In genomic region chr2:36486546-36487044, GRCh38 we compare ENCODE assay signal across 9 cellular contexts.
DNase-seq lines count a peak whose midpoint lies in the region; ATAC-seq and TF ChIP-seq lines count a peak whose summit lies in the region.
"Had no signal": no experiment of that assay in that cellular context is flagged by ENCODE, and none has a peak within 500 bp of the region (broad histone marks: within the 10 kb centered on the region; RNA-seq: fewer than 3 reads in every experiment).

No MANE protein-coding gene starts in this region.

- DNase-seq in IMR-90 (peak; percentile 82), dedifferentiated amniotic fluid mesenchymal stem cell (ENCODE audit: extremely low spot score) (peak; percentile 83), left lobe of liver (ENCODE audit: low spot score) (no peak), type B pancreatic cell (ENCODE audit: extremely low spot score, unreplicated experiment) (no peak), dorsolateral prefrontal cortex (no peak), SHP77 (lab: John Stamatoyannopoulos, UW) (no peak)
- no peak for DNase-seq in activated CD4-positive, alpha-beta T cell treated with anti-CD3 and anti-CD28 coated beads, Interleukin-2, amount 50 U/mL, for 4 hours
- DNase-seq: activated CD4-positive, alpha-beta memory T cell treated with anti-CD3 and anti-CD28 coated beads for 36 hours had no signal

- peak overlapping the region; percentile 57; the same call in 1 of the 2 replicates for H3K4me2 ChIP-seq in IMR-90 (ENCODE audit: low read depth, low read length)

- H3K4ac ChIP-seq in IMR-90 (ENCODE audit: low read depth, low read length): peak overlapping the region; percentile 98

- peak overlapping the region; percentile 99 for H2BK5ac ChIP-seq in IMR-90 (ENCODE audit: low read depth, low read length, poor library complexity, severe bottlenecking)

- peak overlapping the region; percentile 86 for H3K14ac ChIP-seq in IMR-90 (replicated peaks; ENCODE audit: low read depth, low read length)

- in situ Hi-C loops in IMR-90 (cut with MboI; ENCODE audit: low sequenced_read_pairs): no loop called here

- H3K36me3 Mint-ChIP-seq in type B pancreatic cell: peaks cover 29% of the 10 kb centered on the region

- peak overlapping the region; percentile 79 for H3K9ac ChIP-seq in IMR-90 (ENCODE audit: low read depth, low read length)

- H2AK9ac ChIP-seq in IMR-90 (replicated peaks; ENCODE audit: low read depth, low read length, poor library complexity): no peak overlapping the region

- H3K23ac ChIP-seq in IMR-90 (ENCODE audit: low read depth, low read length): peak overlapping the region; percentile 75

- H2AFZ ChIP-seq in IMR-90 (replicated peaks; ENCODE audit: low read length, poor library complexity): no peak overlapping the region

- peak overlapping the region; percentile 66 to 98 for H4K8ac ChIP-seq in IMR-90 (ENCODE audit: low read depth in 2 of 2, low read length in 2 of 2)

- dilution Hi-C loops in IMR-90 (cut with HindIII; ENCODE audit: low sequenced_read_pairs, unreplicated experiment): no loop called here

- H3K4me1 ChIP-seq in IMR-90 (ENCODE audit: control insufficient read depth, insufficient read depth, low read length): peaks cover 44% of the 10 kb centered on the region

- POLR2A ChIA-PET in IMR-90 (lab: Charles Lee; ENCODE audit: unreplicated experiment): interaction anchor here (0.5 kb wide), 1 partner anchor 131 kb away, joined by 3 read pairs; the partner anchor contains the start of gene CRIM1

- intact Hi-C loops in IMR-90 (cut with micrococcal nuclease): loop anchor here (1.0 to 5.0 kb wide), 5 partner anchors 30 to 128 kb away; no protein-coding TSS in a partner anchor
- intact Hi-C loops in dorsolateral prefrontal cortex (cut with DNase I): no loop called here

- H3K27ac ChIP-seq in IMR-90 (ENCODE audit: insufficient read depth, low read length): peak overlapping the region; percentile 86
- peak overlapping the region in 29 of 59 donors; percentile 3 to 79 (median 38) for H3K27ac ChIP-seq in dorsolateral prefrontal cortex

- CTCF ChIA-PET in IMR-90 (lab: Yijun Ruan, JAX): interaction anchor here (0.8 to 1.1 kb wide), 3 partner anchors 27 to 149 kb away, joined by 3 to 7 read pairs (median 4); no protein-coding TSS in a partner anchor

- peak overlapping the region; percentile 98 for H4K91ac ChIP-seq in IMR-90 (ENCODE audit: insufficient read depth, low read depth, low read length)

- no CpG with 5 or more reads among the region's 1 CpG for WGBS in IMR-90 (ENCODE audit: extremely low coverage in 2 of 2, insufficient read length in 1 of 2), 2 experiments

- H2AK5ac ChIP-seq in IMR-90 (ENCODE audit: low read depth, low read length): peak overlapping the region; percentile 52

- peak overlapping the region; percentile 98 for H4K5ac ChIP-seq in IMR-90 (ENCODE audit: low read depth, low read length)

- ATAC-seq in IMR-90 (ENCODE audit: low read depth): peak; percentile 32
- peak; percentile 13 for ATAC-seq in left lobe of liver
- no peak for ATAC-seq in GM21360 (IDR thresholded peaks at IDR 0.05; ENCODE audit: unreplicated experiment)

- peak overlapping the region; percentile 1 for H3K4me3 Mint-ChIP-seq in type B pancreatic cell
- H3K4me3 Mint-ChIP-seq: activated CD4-positive, alpha-beta memory T cell treated with anti-CD3 and anti-CD28 coated beads for 36 hours had no signal

- no peaks in the 10 kb centered on the region for H3K9me3 ChIP-seq in IMR-90 (ENCODE audit: control insufficient read depth, insufficient read depth, low read length)

- H3K27me3 ChIP-seq in IMR-90 (ENCODE audit: control insufficient read depth, insufficient read depth, low read length): no peaks in the 10 kb centered on the region
- H3K27me3 ChIP-seq in dorsolateral prefrontal cortex: no peaks in the 10 kb centered on the region

- no peak for TF ChIP-seq RAD21 in IMR-90 (IDR thresholded peaks at IDR 0.05; ENCODE audit: low read length)

- peaks cover 34% of the 10 kb centered on the region for H3K4me1 Mint-ChIP-seq in type B pancreatic cell (ENCODE audit: unreplicated experiment)

- H3K18ac ChIP-seq in IMR-90 (ENCODE audit: low read depth, low read length): peak overlapping the region; percentile 99

- H4K20me1 ChIP-seq in IMR-90 (ENCODE audit: insufficient read depth, low read length): no peaks in the 10 kb centered on the region

- peak overlapping the region; percentile 98 for H2BK120ac ChIP-seq in IMR-90 (ENCODE audit: low read depth, low read length)

- TF ChIP-seq CTCF in IMR-90 (conservative IDR thresholded peaks at IDR 0.05; ENCODE audit: low read depth, low read length) (no peak), type B pancreatic cell (conservative IDR thresholded peaks at IDR 0.05) (no peak), dorsolateral prefrontal cortex (IDR thresholded peaks at IDR 0.05 in 54 of 56, conservative IDR thresholded peaks at IDR 0.05 in 2 of 56; ENCODE audit: low read depth in 1 of 56, partially characterized antibody in 56 of 56) (no peak)

- peak overlapping the region; percentile 16; the same call in 1 of the 3 replicates for H2BK15ac ChIP-seq in IMR-90 (ENCODE audit: low read depth, low read length)

- peaks cover 53 to 64% of the 10 kb centered on the region in 2 experiments for H3K79me1 ChIP-seq in IMR-90 (ENCODE audit: low read depth in 1 of 2, low read length in 2 of 2)

- no TSS peak for BruUV-seq in IMR-90 (replicated peaks; lab: Mats Ljungman, UMichigan)

- no peaks in the 10 kb centered on the region for H3K27me3 Mint-ChIP-seq in type B pancreatic cell
- H3K27me3 Mint-ChIP-seq: activated CD4-positive, alpha-beta memory T cell treated with anti-CD3 and anti-CD28 coated beads for 36 hours had no signal

- TF ChIP-seq POLR2A in IMR-90 (IDR thresholded peaks at IDR 0.05; ENCODE audit: low read depth, low read length): no peak

- H3K27ac Mint-ChIP-seq in type B pancreatic cell: peak overlapping the region; percentile 11
- H3K27ac Mint-ChIP-seq: activated CD4-positive, alpha-beta memory T cell treated with anti-CD3 and anti-CD28 coated beads for 36 hours had no signal

- H3K9me1 ChIP-seq in IMR-90 (ENCODE audit: insufficient read depth, low read length): peaks cover 43% of the 10 kb centered on the region

- H3K36me3 ChIP-seq in IMR-90 (ENCODE audit: control insufficient read depth, insufficient read depth, low read length): peaks cover 25% of the 10 kb centered on the region

- H3K4me3 ChIP-seq in IMR-90 (ENCODE audit: insufficient read depth, low read depth, low read length): no peak overlapping the region
- H3K4me3 ChIP-seq in dorsolateral prefrontal cortex: no peak overlapping the region

- peaks cover 4% of the 10 kb centered on the region for H3K9me3 Mint-ChIP-seq in type B pancreatic cell
- H3K9me3 Mint-ChIP-seq: activated CD4-positive, alpha-beta memory T cell treated with anti-CD3 and anti-CD28 coated beads for 36 hours had no signal

- peak overlapping the region; percentile 89 for H2BK20ac ChIP-seq in IMR-90 (ENCODE audit: low read depth, low read length)

- peak overlapping the region; percentile 98 for H3K56ac ChIP-seq in IMR-90 (ENCODE audit: extremely low read depth, insufficient read depth, low read length)

TF ChIP-seq in IMR-90, 13 proteins besides CTCF, POLR2A, EP300 and RAD21:
- TF ChIP-seq SMC3 (IDR thresholded peaks at IDR 0.05; ENCODE audit: low read depth, low read length) (no peak), RCOR1 (IDR thresholded peaks at IDR 0.05; ENCODE audit: insufficient replicate concordance, low read length) (no peak), BHLHE40 (IDR thresholded peaks at IDR 0.05; ENCODE audit: low read depth, low read length) (no peak), FOS (IDR thresholded peaks at IDR 0.05; ENCODE audit: low read depth, low read length) (0 out of 2 replicates have a peak, but pooled peaks have one; percentile 3), NFE2L2 (IDR thresholded peaks at IDR 0.05; ENCODE audit: low read depth, low read length) (no peak), MAZ (IDR thresholded peaks at IDR 0.05; ENCODE audit: borderline replicate concordance, low read depth, low read length) (no peak), USF2 (IDR thresholded peaks at IDR 0.05; ENCODE audit: low read depth, low read length) (no peak), RFX5 (IDR thresholded peaks at IDR 0.05; ENCODE audit: low read depth, low read length) (no peak), CHD1 (IDR thresholded peaks at IDR 0.05; ENCODE audit: low read depth, low read length) (no peak), MXI1 (IDR thresholded peaks at IDR 0.05; ENCODE audit: borderline replicate concordance, low read depth, low read length) (no peak), CEBPB (IDR thresholded peaks at IDR 0.05; ENCODE audit: low read depth, low read length) (peak; percentile 88), MAFK (IDR thresholded peaks at IDR 0.05; ENCODE audit: low read depth, low read length) (no peak), ELK1 (IDR thresholded peaks at IDR 0.05; ENCODE audit: borderline replicate concordance, low read depth, low read length) (no peak)

Comparison
In these comparisons a context has a peak if more than half of its experiments do, and no peak if none do; other contexts are left out.
1. DNase-seq: peak in IMR-90 (single experiment) and dedifferentiated amniotic fluid mesenchymal stem cell (single experiment); none in left lobe of liver (single experiment), type B pancreatic cell (single experiment), dorsolateral prefrontal cortex (0 of 10), SHP77 (0 of 2) and activated CD4-positive, alpha-beta T cell treated with anti-CD3 and anti-CD28 coated beads, Interleukin-2, amount 50 U/mL, for 4 hours (0 of 2).